Comparison of ENCODE assay signal across 1 cellular context in the genomic region with DNA sequence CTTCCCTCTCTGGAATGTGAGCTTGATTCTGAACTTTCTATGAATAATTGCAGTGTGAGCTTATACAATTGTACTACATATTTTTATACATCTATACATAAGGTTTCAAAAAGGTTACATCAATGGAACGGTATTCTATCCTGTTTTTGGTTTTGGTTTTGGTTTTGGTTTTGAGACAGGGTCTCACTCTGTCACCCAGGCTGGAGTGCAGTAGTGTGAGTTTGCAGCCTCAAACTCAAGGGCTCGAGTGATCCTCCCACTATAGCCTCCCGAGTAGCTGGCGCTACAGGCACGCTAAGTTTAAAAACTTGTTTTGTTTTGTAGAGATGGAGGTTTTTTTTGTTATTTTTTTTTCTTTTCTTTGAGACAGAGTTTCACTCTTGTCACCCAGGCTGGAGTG.
TF ChIP-seq lines count a peak whose summit lies in the region.

No MANE protein-coding gene starts in this region.

TF ChIP-seq in GM12878, 131 proteins besides CTCF, POLR2A, EP300 and RAD21:
- TF ChIP-seq, protein P1, sequence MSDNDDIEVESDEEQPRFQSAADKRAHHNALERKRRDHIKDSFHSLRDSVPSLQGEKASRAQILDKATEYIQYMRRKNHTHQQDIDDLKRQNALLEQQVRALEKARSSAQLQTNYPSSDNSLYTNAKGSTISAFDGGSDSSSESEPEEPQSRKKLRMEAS (IDR thresholded peaks at IDR 0.05; ENCODE audit: low read depth, low read length) = no peak
- TF ChIP-seq, protein P2, sequence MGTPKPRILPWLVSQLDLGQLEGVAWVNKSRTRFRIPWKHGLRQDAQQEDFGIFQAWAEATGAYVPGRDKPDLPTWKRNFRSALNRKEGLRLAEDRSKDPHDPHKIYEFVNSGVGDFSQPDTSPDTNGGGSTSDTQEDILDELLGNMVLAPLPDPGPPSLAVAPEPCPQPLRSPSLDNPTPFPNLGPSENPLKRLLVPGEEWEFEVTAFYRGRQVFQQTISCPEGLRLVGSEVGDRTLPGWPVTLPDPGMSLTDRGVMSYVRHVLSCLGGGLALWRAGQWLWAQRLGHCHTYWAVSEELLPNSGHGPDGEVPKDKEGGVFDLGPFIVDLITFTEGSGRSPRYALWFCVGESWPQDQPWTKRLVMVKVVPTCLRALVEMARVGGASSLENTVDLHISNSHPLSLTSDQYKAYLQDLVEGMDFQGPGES (IDR thresholded peaks at IDR 0.05) = no peak
- TF ChIP-seq ZBED1 (IDR thresholded peaks at IDR 0.05; ENCODE audit: borderline replicate concordance) (no peak), WRNIP1 (IDR thresholded peaks at IDR 0.05; ENCODE audit: borderline replicate concordance, low read depth, low read length) (no peak), POLR2AphosphoS2 (IDR thresholded peaks at IDR 0.05; ENCODE audit: low read depth, low read length) (no peak), SMC3 (IDR thresholded peaks at IDR 0.05; ENCODE audit: borderline replicate concordance, low read length) (no peak), POU2F2 (IDR thresholded peaks at IDR 0.05; ENCODE audit: borderline replicate concordance, low read depth, low read length) (no peak), BCL11A (IDR thresholded peaks at IDR 0.05; ENCODE audit: low read depth, low read length) (no peak), NFYA (IDR thresholded peaks at IDR 0.05; ENCODE audit: borderline replicate concordance, low read depth, low read length) (no peak), RCOR1 (conservative IDR thresholded peaks at IDR 0.05; ENCODE audit: low read depth, low read length) (no peak), ZSCAN29 (IDR thresholded peaks at IDR 0.05) (no peak), EED (IDR thresholded peaks at IDR 0.05; ENCODE audit: low read depth) (no peak), BMI1 (IDR thresholded peaks at IDR 0.05; ENCODE audit: borderline replicate concordance) (no peak), BHLHE40 (IDR thresholded peaks at IDR 0.05; ENCODE audit: borderline replicate concordance in 1 of 2, low read depth in 2 of 2, low read length in 1 of 2) (no peak), NRF1 (conservative IDR thresholded peaks at IDR 0.05; ENCODE audit: low read depth, low read length) (no peak)
- TF ChIP-seq, protein P3, sequence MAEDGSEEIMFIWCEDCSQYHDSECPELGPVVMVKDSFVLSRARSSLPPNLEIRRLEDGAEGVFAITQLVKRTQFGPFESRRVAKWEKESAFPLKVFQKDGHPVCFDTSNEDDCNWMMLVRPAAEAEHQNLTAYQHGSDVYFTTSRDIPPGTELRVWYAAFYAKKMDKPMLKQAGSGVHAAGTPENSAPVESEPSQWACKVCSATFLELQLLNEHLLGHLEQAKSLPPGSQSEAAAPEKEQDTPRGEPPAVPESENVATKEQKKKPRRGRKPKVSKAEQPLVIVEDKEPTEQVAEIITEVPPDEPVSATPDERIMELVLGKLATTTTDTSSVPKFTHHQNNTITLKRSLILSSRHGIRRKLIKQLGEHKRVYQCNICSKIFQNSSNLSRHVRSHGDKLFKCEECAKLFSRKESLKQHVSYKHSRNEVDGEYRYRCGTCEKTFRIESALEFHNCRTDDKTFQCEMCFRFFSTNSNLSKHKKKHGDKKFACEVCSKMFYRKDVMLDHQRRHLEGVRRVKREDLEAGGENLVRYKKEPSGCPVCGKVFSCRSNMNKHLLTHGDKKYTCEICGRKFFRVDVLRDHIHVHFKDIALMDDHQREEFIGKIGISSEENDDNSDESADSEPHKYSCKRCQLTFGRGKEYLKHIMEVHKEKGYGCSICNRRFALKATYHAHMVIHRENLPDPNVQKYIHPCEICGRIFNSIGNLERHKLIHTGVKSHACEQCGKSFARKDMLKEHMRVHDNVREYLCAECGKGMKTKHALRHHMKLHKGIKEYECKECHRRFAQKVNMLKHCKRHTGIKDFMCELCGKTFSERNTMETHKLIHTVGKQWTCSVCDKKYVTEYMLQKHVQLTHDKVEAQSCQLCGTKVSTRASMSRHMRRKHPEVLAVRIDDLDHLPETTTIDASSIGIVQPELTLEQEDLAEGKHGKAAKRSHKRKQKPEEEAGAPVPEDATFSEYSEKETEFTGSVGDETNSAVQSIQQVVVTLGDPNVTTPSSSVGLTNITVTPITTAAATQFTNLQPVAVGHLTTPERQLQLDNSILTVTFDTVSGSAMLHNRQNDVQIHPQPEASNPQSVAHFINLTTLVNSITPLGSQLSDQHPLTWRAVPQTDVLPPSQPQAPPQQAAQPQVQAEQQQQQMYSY (CRISPR knock-in tag; IDR thresholded peaks at IDR 0.05) = no peak
TF ChIP-seq in GM12878: peak in this region for 0.
